11 cellular contexts compared by ENCODE assay signal in genomic region chr5:150441813-150442698, GRCh38. TPM values are rescaled to one million over a fixed set of nuclear protein-coding genes. Genes with fewer than 3 reads are reported as not detected.
DNase-seq lines count a peak whose midpoint lies in the region; ATAC-seq and TF ChIP-seq lines count a peak whose summit lies in the region.
"Had no signal": no experiment of that assay in that cellular context is flagged by ENCODE, and none has a peak within 500 bp of the region (broad histone marks: within the 10 kb centered on the region; RNA-seq: fewer than 3 reads in every experiment).

No MANE protein-coding gene starts in this region.

- no peaks in the 10 kb centered on the region for H3K9me3 Mint-ChIP-seq in CD4-positive, alpha-beta T cell
- no peaks in the 10 kb centered on the region for H3K9me3 Mint-ChIP-seq in HFFc6
- no peaks in the 10 kb centered on the region for H3K9me3 Mint-ChIP-seq in mesothelial cell of epicardium

- H3K4me3 Mint-ChIP-seq in CD4-positive, alpha-beta T cell, result no peak overlapping the region
- H3K4me3 Mint-ChIP-seq in HFFc6 (no peak overlapping the region), mesothelial cell of epicardium (no peak overlapping the region)

- no peak for DNase-seq in CD4-positive, alpha-beta T cell
- DNase-seq in HFFc6, result no peak
- peak; percentile 53 for DNase-seq in cerebellar cortex (ENCODE audit: low spot score)
- DNase-seq in mesothelial cell of epicardium (ENCODE audit: low spot score in 2 of 2, unreplicated experiment in 2 of 2), result no peak
- DNase-seq in adrenal gland, result no peak
- no peak for DNase-seq in NCI-H1105 treated with DMSO at 0.1 percent for 48 hours (lab: John Stamatoyannopoulos, UW)
- no peak for DNase-seq in OCI-M2 (lab: John Stamatoyannopoulos, UW; ENCODE audit: unreplicated experiment)
- DNase-seq: lower lobe of right lung, NCI-H510A treated with DMSO at 0.1 percent for 48 hours had no signal

- H3K36me3 Mint-ChIP-seq in CD4-positive, alpha-beta T cell (ENCODE audit: low read depth), result peaks cover 58% of the 10 kb centered on the region
- H3K36me3 Mint-ChIP-seq in HFFc6 (ENCODE audit: low read depth) (peaks cover 30% of the 10 kb centered on the region), mesothelial cell of epicardium (peaks cover 22% of the 10 kb centered on the region)

- H3K27ac Mint-ChIP-seq in CD4-positive, alpha-beta T cell, result peak overlapping the region; percentile 27
- peak overlapping the region; percentile 5; the same call in 1 of the 2 replicates for H3K27ac Mint-ChIP-seq in HFFc6
- peak overlapping the region; percentile 59 for H3K27ac Mint-ChIP-seq in mesothelial cell of epicardium

- POLR2A ChIA-PET in CD4-positive, alpha-beta T cell (lab: Charles Lee), result interaction anchor here (0.6 to 1.0 kb wide), 3 partner anchors 29 to 61 kb away, joined by 3 read pairs; partner anchors contain the start of gene CD74

- H3K27me3 Mint-ChIP-seq in CD4-positive, alpha-beta T cell, result no peaks in the 10 kb centered on the region
- H3K27me3 Mint-ChIP-seq in HFFc6 (ENCODE audit: insufficient read depth) (peaks cover 5% of the 10 kb centered on the region), mesothelial cell of epicardium (ENCODE audit: low read depth) (no peaks in the 10 kb centered on the region)

- no peak overlapping the region for H3K4me3 ChIP-seq in adrenal gland
- H3K4me3 ChIP-seq: lower lobe of right lung had no signal

- no peak for TF ChIP-seq POLR2A in adrenal gland (IDR thresholded peaks at IDR 0.05)

- intact Hi-C loops in CD4-positive, alpha-beta T cell (cut with DNase I, micrococcal nuclease), result no loop called here
- intact Hi-C loops in adrenal gland (cut with DNase I), result no loop called here

- TF ChIP-seq CTCF in CD4-positive, alpha-beta T cell (IDR thresholded peaks at IDR 0.05), result no peak
- TF ChIP-seq CTCF in HFFc6 (IDR thresholded peaks at IDR 0.05) (no peak), mesothelial cell of epicardium (IDR thresholded peaks at IDR 0.05; ENCODE audit: unreplicated experiment) (no peak), adrenal gland (IDR thresholded peaks at IDR 0.05) (no peak)

- CTCF ChIA-PET in CD4-positive, alpha-beta T cell (lab: Charles Lee), result no interaction called here

- WGBS in adrenal gland, 4 donors, result 59 to 64% (median 61%) methylated on average over 14 to 18 of the region's 18 CpGs

- H3K9me3 ChIP-seq in CD4-positive, alpha-beta T cell (ENCODE audit: control insufficient read depth, low read length), result no peaks in the 10 kb centered on the region
- no peaks in the 10 kb centered on the region for H3K9me3 ChIP-seq in adrenal gland (replicated peaks in 1 of 3)
- H3K9me3 ChIP-seq: lower lobe of right lung had no signal

- peaks cover 23% of the 10 kb centered on the region for H3K4me1 Mint-ChIP-seq in CD4-positive, alpha-beta T cell (ENCODE audit: low read depth)
- H3K4me1 Mint-ChIP-seq in HFFc6 (ENCODE audit: low read depth) (peaks cover 27% of the 10 kb centered on the region), mesothelial cell of epicardium (no peaks in the 10 kb centered on the region)

- no peak overlapping the region for H3K27ac ChIP-seq in CD4-positive, alpha-beta T cell (ENCODE audit: low read depth, low read length)
- peak overlapping the region in 1 of 5 donors; percentile 8 for H3K27ac ChIP-seq in adrenal gland
- H3K27ac ChIP-seq: KMS-11, lower lobe of right lung had no signal

- peaks cover 0 to 45% of the 10 kb centered on the region in 2 donors for H3K36me3 ChIP-seq in adrenal gland (replicated peaks in 1 of 2)

- no peaks in the 10 kb centered on the region for H3K27me3 ChIP-seq in CD4-positive, alpha-beta T cell (ENCODE audit: control insufficient read depth, insufficient read depth, low read length)
- no peaks in the 10 kb centered on the region for H3K27me3 ChIP-seq in adrenal gland

- no peak for ATAC-seq in CD4-positive, alpha-beta T cell (ENCODE audit: poor library complexity)
- no peak for ATAC-seq in HG02981 (IDR thresholded peaks at IDR 0.05; ENCODE audit: unreplicated experiment)

- no peaks in the 10 kb centered on the region for H3K4me1 ChIP-seq in adrenal gland (replicated peaks in 1 of 2)

RNA-seq across cellular contexts. Expression of gene RPS14, which starts 7.5 kb away (rescaled TPM):
- total RNA-seq in CD4-positive, alpha-beta T cell, result 1,000 to 10,000 TPM; 5,224 to 5,317 TPM
- total RNA-seq in HFFc6 (2021; fragmentation: NEBNext Ultra II Directional; extraction: Animal tissue kit (Norgen Biotek cat#: 25700)), result 1,000 to 10,000 TPM; 1,658 to 2,163 (median 1,911) TPM
- total RNA-seq in mesothelial cell of epicardium (2,586 to 2,705 TPM (median 2,627 TPM) in 3 replicates), adrenal gland (1,000 to 10,000 TPM; 1,380 to 3,506 (median 1,891) TPM)
- 1,000 to 10,000 TPM; 1,067 to 2,924 (median 1,712) TPM for polyA plus RNA-seq in adrenal gland

RNA-seq across cellular contexts. Expression of gene CD74, which starts 29.3 kb away (rescaled TPM):
- total RNA-seq in CD4-positive, alpha-beta T cell, result 100 to 1,000 TPM; 299 to 303 TPM
- total RNA-seq in HFFc6 (2021; fragmentation: NEBNext Ultra II Directional; extraction: Animal tissue kit (Norgen Biotek cat#: 25700)), result under 1 TPM in 1 of 6 experiments, not detected in 5; 0.37 TPM
- 16.1 to 17.1 TPM (median 16.9 TPM) in 3 replicates for total RNA-seq in mesothelial cell of epicardium
- total RNA-seq in adrenal gland, result 1,000 to 10,000 TPM in 6 of 8 donors, 100 to 1,000 TPM in 2; 582 to 3,185 (median 2,268) TPM
- 100 to 1,000 TPM; 719 to 852 (median 838) TPM for polyA plus RNA-seq in adrenal gland

Comparison
In these comparisons a context has a peak if more than half of its experiments do, and no peak if none do; other contexts are left out.
1. H3K27ac Mint-ChIP-seq: peak in every context shown above with its lines; median percentile 59 in mesothelial cell of epicardium; 27 in CD4-positive, alpha-beta T cell; 5 in HFFc6.
2. RNA of gene CD74, which starts 29.3 kb away (total RNA-seq): 582 to 3,185 TPM in adrenal gland and 299 to 303 TPM in CD4-positive, alpha-beta T cell; 16.1 to 17.1 TPM in mesothelial cell of epicardium and 0.37 TPM in HFFc6; every median in the first group is over 10 times any median in the second.